8 cellular contexts compared by ENCODE assay signal in the genomic region with DNA sequence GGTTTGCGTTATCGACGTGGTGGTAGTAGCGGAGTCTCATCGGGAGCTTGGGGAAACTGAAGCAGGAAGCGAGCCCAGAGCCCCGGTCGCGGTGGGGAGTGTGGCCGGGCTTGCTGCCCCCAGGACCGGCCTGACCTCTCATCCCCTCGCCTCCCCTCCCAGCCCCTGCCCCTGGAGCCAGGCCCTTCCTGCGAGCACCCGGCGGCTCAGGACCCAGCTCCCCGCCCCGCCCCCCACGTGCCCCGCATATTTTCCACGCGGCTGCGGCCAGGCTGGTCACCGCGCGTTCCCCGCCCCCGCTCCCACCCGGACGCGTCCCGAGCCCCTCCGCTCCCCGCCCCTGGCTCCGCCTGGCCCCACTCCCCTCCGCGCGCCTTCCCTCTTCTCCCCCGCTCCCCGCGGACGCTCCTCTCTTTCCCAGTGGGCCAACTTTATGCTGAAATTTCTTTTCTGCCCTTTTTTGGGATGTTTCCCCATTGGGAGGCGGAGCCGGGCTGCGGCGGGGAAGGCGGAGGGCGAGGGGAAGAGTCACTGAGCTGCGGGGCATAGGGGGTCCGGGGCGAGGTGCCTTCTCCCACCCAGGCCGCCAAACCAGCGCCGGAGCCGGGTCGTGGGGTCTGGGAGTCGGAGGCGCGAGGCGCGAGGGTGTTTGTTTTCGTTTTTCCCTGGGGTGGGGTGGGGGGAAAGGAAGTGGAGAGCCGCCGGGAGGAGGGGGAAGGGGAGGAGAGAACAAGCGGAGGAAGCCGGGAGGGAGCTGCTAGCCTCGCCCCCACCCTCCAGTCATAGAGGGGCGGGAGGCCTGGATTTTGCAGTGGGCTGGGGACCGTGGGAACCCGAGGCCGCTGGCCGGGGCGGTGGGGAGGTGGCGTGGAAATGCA. TPM values are rescaled to one million over a fixed set of nuclear protein-coding genes. Genes with fewer than 3 reads are reported as not detected.
A peak's percentile ranks its signal among the peaks of the same experiment; 100 is the strongest.
DNase-seq lines count a peak whose midpoint lies in the region; ATAC-seq and TF ChIP-seq lines count a peak whose summit lies in the region.

No MANE protein-coding gene starts in this region.

- H3K4me3 ChIP-seq in dorsolateral prefrontal cortex (peak overlapping the region; percentile 45 to 87 (median 71)), Karpas-422 (ENCODE audit: low read length) (no peak overlapping the region)

- H3K36me3 ChIP-seq in Karpas-422 (ENCODE audit: insufficient read depth, low read length): peaks cover 2% of the 10 kb centered on the region; the same call in 1 of the 2 replicates

- no peak overlapping the region for H3K9ac ChIP-seq in Karpas-422 (ENCODE audit: low read length)

- H3K9me3 ChIP-seq in Karpas-422 (ENCODE audit: low read length): no peaks in the 10 kb centered on the region

- peak; percentile 25 for DNase-seq in ELF-1 (ENCODE audit: low read depth, low spot score)
- peak; percentile 75 for DNase-seq in M059J (ENCODE audit: low read depth)
- DNase-seq in activated CD4-positive, alpha-beta T cell treated with anti-CD3 and anti-CD28 coated beads for 48 hours: peak; percentile 42
- DNase-seq in dorsolateral prefrontal cortex: peak in 5 of 10 donors; percentile 41 to 70 (median 52)
- DNase-seq in left lobe of liver (ENCODE audit: low spot score): no peak
- DNase-seq in stimulated activated CD4-positive, alpha-beta T cell treated with anti-CD3 and anti-CD28 coated beads, Interleukin-4, amount 100 ng/mL, for 1 hour: peak; percentile 38
- no peak for DNase-seq in Karpas-422
- DNase-seq in NCI-H526 treated with DMSO at 0.1 percent for 48 hours (lab: John Stamatoyannopoulos, UW): no peak

- H3K27me3 ChIP-seq in dorsolateral prefrontal cortex: no peaks in the 10 kb centered on the region
- no peaks in the 10 kb centered on the region for H3K27me3 ChIP-seq in Karpas-422 (ENCODE audit: low read length)

- intact Hi-C loops in dorsolateral prefrontal cortex (cut with DNase I): no loop called here

- H3K27ac ChIP-seq in dorsolateral prefrontal cortex (peak overlapping the region in 57 of 59 donors; percentile 8 to 92 (median 80)), Karpas-422 (ENCODE audit: low read length) (no peak overlapping the region)

- H3K79me2 ChIP-seq in Karpas-422 (ENCODE audit: low read length): no peaks in the 10 kb centered on the region

- peaks cover 5% of the 10 kb centered on the region; the same call in 1 of the 2 replicates for H3K4me1 ChIP-seq in Karpas-422 (ENCODE audit: low read length)

- no peaks in the 10 kb centered on the region for H3K9me2 ChIP-seq in Karpas-422 (replicated peaks; ENCODE audit: insufficient read depth, low read length)

- ATAC-seq in left lobe of liver: peak; percentile 70

- H4K20me1 ChIP-seq in Karpas-422 (ENCODE audit: insufficient read depth, low read depth, low read length): no peaks in the 10 kb centered on the region

- no peak overlapping the region for H3K4me2 ChIP-seq in Karpas-422 (ENCODE audit: low read depth, low read length, poor library complexity, severe bottlenecking)

- H2AFZ ChIP-seq in Karpas-422 (ENCODE audit: low read length): no peak overlapping the region

- TF ChIP-seq CTCF in dorsolateral prefrontal cortex (IDR thresholded peaks at IDR 0.05 in 54 of 56, conservative IDR thresholded peaks at IDR 0.05 in 2 of 56; ENCODE audit: low read depth in 1 of 56, partially characterized antibody in 56 of 56): no peak

RNA-seq across cellular contexts. Expression of gene TPM2, which starts 1.0 kb away (rescaled TPM):
- total RNA-seq in M059J (2014; rRNA removed; shearing (Covaris generic)): 7.0 and 12.1 TPM in 2 replicates
- total RNA-seq in dorsolateral prefrontal cortex (100 to 1,000 TPM in 6 of 120 experiments, 10 to 100 TPM in 114; 10.9 to 287 (median 32.6) TPM), left lobe of liver (6.6 TPM)
- 0.19 TPM in 1 of 2 replicates, not detected in the other for total RNA-seq in Karpas-422 (2014; rRNA removed; shearing (Covaris generic); ENCODE audit: low replicate concordance)

RNA-seq across cellular contexts. Expression of gene CA9, which starts 17.0 kb away (rescaled TPM):
- 38.2 and 67.0 TPM in 2 replicates for total RNA-seq in M059J (2014; rRNA removed; shearing (Covaris generic))
- total RNA-seq in dorsolateral prefrontal cortex (1 to 10 TPM in 19 of 120 experiments, under 1 TPM in 31, not detected in 70; 0.34 to 6.1 (median 0.82) TPM), left lobe of liver (0.96 TPM)
- total RNA-seq in Karpas-422 (2014; rRNA removed; shearing (Covaris generic); ENCODE audit: low replicate concordance): 26.8 and 35.2 TPM in 2 replicates

RNA-seq across cellular contexts. Expression of gene ARHGEF39, which starts 25.7 kb away (rescaled TPM):
- 3.0 and 5.7 TPM in 2 replicates for total RNA-seq in M059J (2014; rRNA removed; shearing (Covaris generic))
- 1 to 10 TPM in 16 of 120 experiments, under 1 TPM in 69, not detected in 35; 0.11 to 2.3 (median 0.57) TPM for total RNA-seq in dorsolateral prefrontal cortex
- 0.40 TPM for total RNA-seq in left lobe of liver
- total RNA-seq in Karpas-422 (2014; rRNA removed; shearing (Covaris generic); ENCODE audit: low replicate concordance): 15.3 and 16.0 TPM in 2 replicates

RNA-seq across cellular contexts. Expression of gene CCDC107, which starts 32.6 kb away (rescaled TPM):
- 4.5 and 7.3 TPM in 2 replicates for total RNA-seq in M059J (2014; rRNA removed; shearing (Covaris generic))
- total RNA-seq in dorsolateral prefrontal cortex (10 to 100 TPM; 11.4 to 26.1 (median 18.2) TPM), left lobe of liver (12.6 TPM)
- 13.2 and 24.0 TPM in 2 replicates for total RNA-seq in Karpas-422 (2014; rRNA removed; shearing (Covaris generic); ENCODE audit: low replicate concordance)

RNA-seq across cellular contexts. Expression of gene RMRP, which starts 32.9 kb away (rescaled TPM):
- 4,274 and 18,093 TPM in 2 replicates for total RNA-seq in M059J (2014; rRNA removed; shearing (Covaris generic))
- 1,000 to 10,000 TPM in 119 of 120 experiments, 100 to 1,000 TPM in 1; 532 to 8,708 (median 3,979) TPM for total RNA-seq in dorsolateral prefrontal cortex
- 13,056 TPM for total RNA-seq in left lobe of liver
- total RNA-seq in Karpas-422 (2014; rRNA removed; shearing (Covaris generic); ENCODE audit: low replicate concordance): 23,349 and 56,129 TPM in 2 replicates

Comparison
In these comparisons a context has a peak if more than half of its experiments do, and no peak if none do; other contexts are left out.
1. DNase-seq: peak in ELF-1 (single experiment), M059J (single experiment), activated CD4-positive, alpha-beta T cell treated with anti-CD3 and anti-CD28 coated beads for 48 hours (single experiment) and stimulated activated CD4-positive, alpha-beta T cell treated with anti-CD3 and anti-CD28 coated beads, Interleukin-4, amount 100 ng/mL, for 1 hour (single experiment); none in left lobe of liver (single experiment), Karpas-422 (single experiment) and NCI-H526 treated with DMSO at 0.1 percent for 48 hours (single experiment).